Comparison of ENCODE assay signal across 1 cellular context in genomic region chr9:38017885-38018186, GRCh38.
TF ChIP-seq lines count a peak whose summit lies in the region.

No MANE protein-coding gene starts in this region.

TF ChIP-seq in WTC11, 78 proteins besides CTCF, POLR2A, EP300 and RAD21 (continued from another document):
- no peak for TF ChIP-seq AFF4 (CRISPR knock-in tag; IDR thresholded peaks at IDR 0.05; ENCODE audit: borderline replicate concordance)
- TF ChIP-seq RORB (CRISPR knock-in tag; IDR thresholded peaks at IDR 0.05) = no peak
- TF ChIP-seq SMAD3 (CRISPR knock-in tag; IDR thresholded peaks at IDR 0.05; ENCODE audit: borderline replicate concordance) = no peak
- TF ChIP-seq MAX (CRISPR knock-in tag; IDR thresholded peaks at IDR 0.05) = no peak
- TF ChIP-seq, protein P1, sequence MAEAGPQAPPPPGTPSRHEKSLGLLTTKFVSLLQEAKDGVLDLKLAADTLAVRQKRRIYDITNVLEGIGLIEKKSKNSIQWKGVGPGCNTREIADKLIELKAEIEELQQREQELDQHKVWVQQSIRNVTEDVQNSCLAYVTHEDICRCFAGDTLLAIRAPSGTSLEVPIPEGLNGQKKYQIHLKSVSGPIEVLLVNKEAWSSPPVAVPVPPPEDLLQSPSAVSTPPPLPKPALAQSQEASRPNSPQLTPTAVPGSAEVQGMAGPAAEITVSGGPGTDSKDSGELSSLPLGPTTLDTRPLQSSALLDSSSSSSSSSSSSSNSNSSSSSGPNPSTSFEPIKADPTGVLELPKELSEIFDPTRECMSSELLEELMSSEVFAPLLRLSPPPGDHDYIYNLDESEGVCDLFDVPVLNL (CRISPR knock-in tag; IDR thresholded peaks at IDR 0.05; ENCODE audit: borderline replicate concordance, low read depth) = no peak
- TF ChIP-seq, protein P2, sequence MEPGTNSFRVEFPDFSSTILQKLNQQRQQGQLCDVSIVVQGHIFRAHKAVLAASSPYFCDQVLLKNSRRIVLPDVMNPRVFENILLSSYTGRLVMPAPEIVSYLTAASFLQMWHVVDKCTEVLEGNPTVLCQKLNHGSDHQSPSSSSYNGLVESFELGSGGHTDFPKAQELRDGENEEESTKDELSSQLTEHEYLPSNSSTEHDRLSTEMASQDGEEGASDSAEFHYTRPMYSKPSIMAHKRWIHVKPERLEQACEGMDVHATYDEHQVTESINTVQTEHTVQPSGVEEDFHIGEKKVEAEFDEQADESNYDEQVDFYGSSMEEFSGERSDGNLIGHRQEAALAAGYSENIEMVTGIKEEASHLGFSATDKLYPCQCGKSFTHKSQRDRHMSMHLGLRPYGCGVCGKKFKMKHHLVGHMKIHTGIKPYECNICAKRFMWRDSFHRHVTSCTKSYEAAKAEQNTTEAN (CRISPR knock-in tag; IDR thresholded peaks at IDR 0.05) = no peak
